ENCODE assay signal across 9 cellular contexts in genomic region chr13:35927554-35927953, GRCh38.
A peak's percentile ranks its signal among the peaks of the same experiment; 100 is the strongest.
DNase-seq lines count a peak whose midpoint lies in the region; ATAC-seq and TF ChIP-seq lines count a peak whose summit lies in the region.
"Had no signal": no experiment of that assay in that cellular context is flagged by ENCODE, and none has a peak within 500 bp of the region (broad histone marks: within the 10 kb centered on the region; RNA-seq: fewer than 3 reads in every experiment).

No MANE protein-coding gene starts in this region.

- WGBS in body of pancreas, 2 donors = 58 to 73% methylated on average over 3 of the region's 3 CpGs
- 58 to 65% methylated on average over 3 of the region's 3 CpGs for WGBS in tibial nerve, 2 donors

- TF ChIP-seq POLR2A in body of pancreas (IDR thresholded peaks at IDR 0.05) (no peak), tibial nerve (IDR thresholded peaks at IDR 0.05) (no peak)

- no peak for TF ChIP-seq EP300 in tibial nerve (IDR thresholded peaks at IDR 0.05)

- DNase-seq in HT1080 (ENCODE audit: low read depth) (peak; percentile 92), body of pancreas (peak in 1 of 4 donors; percentile 32), islet precursor cell (peak; percentile 73), tibial nerve (ENCODE audit: low spot score in 2 of 2) (peak in 1 of 2 donors; percentile 14), NCI-H1092 treated with DMSO at 0.1 percent for 48 hours (lab: John Stamatoyannopoulos, UW) (no peak), pons (ENCODE audit: low spot score) (no peak)
- DNase-seq: activated T-cell treated with anti-CD3 and anti-CD28 coated beads, Interleukin-2, amount 50 U/mL, for 4 hours; stimulated activated CD4-positive, alpha-beta T cell treated with anti-CD3 and anti-CD28 coated beads, Interleukin-4, amount 100 ng/mL, for 4 hours had no signal

- H3K36me3 ChIP-seq in body of pancreas (replicated peaks in 1 of 2; ENCODE audit: insufficient read depth in 1 of 2, low read depth in 2 of 2) (no peaks in the 10 kb centered on the region), tibial nerve (no peaks in the 10 kb centered on the region)

- peak overlapping the region in 1 of 4 donors; percentile 11 for H3K27ac ChIP-seq in body of pancreas
- peak overlapping the region in 3 of 4 donors; percentile 11 to 80 (median 67) for H3K27ac ChIP-seq in tibial nerve

- ATAC-seq in body of pancreas = peak; percentile 48
- ATAC-seq in HG03571 (IDR thresholded peaks at IDR 0.05; ENCODE audit: unreplicated experiment) = no peak
- ATAC-seq: activated T-cell treated with anti-CD3 and anti-CD28 coated beads, Interleukin-2, amount 50 U/mL, for 4 hours had no signal

- TF ChIP-seq CTCF in body of pancreas (IDR thresholded peaks at IDR 0.05) (no peak), tibial nerve (IDR thresholded peaks at IDR 0.05) (no peak)

- no peaks in the 10 kb centered on the region for H3K27me3 ChIP-seq in body of pancreas
- H3K27me3 ChIP-seq in tibial nerve = no peaks in the 10 kb centered on the region

- H3K4me3 ChIP-seq in body of pancreas (no peak overlapping the region), tibial nerve (no peak overlapping the region)

- H3K4me1 ChIP-seq in body of pancreas = no peaks in the 10 kb centered on the region
- peaks cover 0 to 12% (median 3%) of the 10 kb centered on the region in 4 donors for H3K4me1 ChIP-seq in tibial nerve

- no peaks in the 10 kb centered on the region for H3K9me3 ChIP-seq in body of pancreas
- no peaks in the 10 kb centered on the region for H3K9me3 ChIP-seq in tibial nerve

- intact Hi-C loops in body of pancreas (cut with DNase I) = no loop called here

Comparison
In these comparisons a context has a peak if more than half of its experiments do, and no peak if none do; other contexts are left out.
1. DNase-seq: peak in HT1080 (single experiment) and islet precursor cell (single experiment); none in NCI-H1092 treated with DMSO at 0.1 percent for 48 hours (single experiment) and pons (single experiment).